Comparison of ENCODE assay signal across 7 cellular contexts in genomic region chr9:3528466-3528865, GRCh38. TPM values are rescaled to one million over a fixed set of nuclear protein-coding genes. Genes with fewer than 3 reads are reported as not detected.
DNase-seq lines count a peak whose midpoint lies in the region.

No MANE protein-coding gene starts in this region.

- H4K8ac ChIP-seq in neuronal stem cell (ENCODE audit: low read depth, low read length) = no peak overlapping the region

- H3K36me3 ChIP-seq in neuronal stem cell (replicated peaks in 1 of 2; ENCODE audit: control insufficient read depth in 2 of 2, insufficient read depth in 2 of 2, low read length in 2 of 2) = peaks cover 0 to 32% of the 10 kb centered on the region in 2 donors

- H3K4me1 ChIP-seq in neuronal stem cell (ENCODE audit: control insufficient read depth in 2 of 2, insufficient read depth in 1 of 2, low read depth in 1 of 2, low read length in 2 of 2) = peaks cover 3 to 7% of the 10 kb centered on the region in 2 donors

- H3K27ac ChIP-seq in neuronal stem cell (replicated peaks; ENCODE audit: low read length) = no peak overlapping the region

- WGBS in neuronal stem cell (ENCODE audit: extremely low coverage in 2 of 2, insufficient read length in 2 of 2, insufficient replicate concordance in 1 of 2), 2 donors = no CpG with 5 or more reads among the region's 7 CpGs

- H3K27ac Mint-ChIP-seq in IgD-negative memory B cell = peak overlapping the region; percentile 92 to 100 (median 99)
- H3K27ac Mint-ChIP-seq in T-helper 2 cell treated with Interferon-gamma antibody and Interleukin-4, amounts not matched to agents 5 μg/mL and 100 μg/mL, for 36 hours = peak overlapping the region; percentile 100

- peaks cover 2% of the 10 kb centered on the region for H3K36me3 Mint-ChIP-seq in IgD-negative memory B cell
- peaks cover 27% of the 10 kb centered on the region for H3K36me3 Mint-ChIP-seq in T-helper 2 cell treated with Interferon-gamma antibody and Interleukin-4, amounts not matched to agents 5 μg/mL and 100 μg/mL, for 36 hours (ENCODE audit: low read depth)

- H2BK5ac ChIP-seq in neuronal stem cell (ENCODE audit: low read length) = no peak overlapping the region

- H3K23ac ChIP-seq in neuronal stem cell (ENCODE audit: low read depth, low read length, poor library complexity) = no peak overlapping the region

- H3K79me1 ChIP-seq in neuronal stem cell (ENCODE audit: low read depth, low read length) = peaks cover 9% of the 10 kb centered on the region

- no peak overlapping the region for H2BK12ac ChIP-seq in neuronal stem cell (ENCODE audit: low read length)

- H3K4me1 Mint-ChIP-seq in IgD-negative memory B cell = peaks cover 20 to 37% (median 31%) of the 10 kb centered on the region in 3 donors
- H3K4me1 Mint-ChIP-seq in T-helper 2 cell treated with Interferon-gamma antibody and Interleukin-4, amounts not matched to agents 5 μg/mL and 100 μg/mL, for 36 hours (ENCODE audit: low read depth) = peaks cover 37% of the 10 kb centered on the region

- no peaks in the 10 kb centered on the region for H3K27me3 ChIP-seq in neuronal stem cell (ENCODE audit: control insufficient read depth in 3 of 3, insufficient read depth in 3 of 3, low read depth in 1 of 3, low read length in 3 of 3)

- no peaks in the 10 kb centered on the region for H3K9me3 Mint-ChIP-seq in IgD-negative memory B cell
- H3K9me3 Mint-ChIP-seq in T-helper 2 cell treated with Interferon-gamma antibody and Interleukin-4, amounts not matched to agents 5 μg/mL and 100 μg/mL, for 36 hours = no peaks in the 10 kb centered on the region

- H3K4me2 ChIP-seq in neuronal stem cell (ENCODE audit: insufficient read depth, low read length, poor library complexity, severe bottlenecking) = no peak overlapping the region

- H3K9me3 ChIP-seq in neuronal stem cell (replicated peaks in 1 of 2; ENCODE audit: control insufficient read depth in 2 of 2, insufficient read depth in 1 of 2, low read depth in 1 of 2, low read length in 2 of 2) = peaks cover 0 to 20% of the 10 kb centered on the region in 2 donors

- H2AFZ ChIP-seq in neuronal stem cell (ENCODE audit: low read length) = no peak overlapping the region

- peak overlapping the region; percentile 77 to 96 (median 88) for H3K4me3 Mint-ChIP-seq in IgD-negative memory B cell
- H3K4me3 Mint-ChIP-seq in T-helper 2 cell treated with Interferon-gamma antibody and Interleukin-4, amounts not matched to agents 5 μg/mL and 100 μg/mL, for 36 hours = peak overlapping the region; percentile 86

- no peak overlapping the region for H2BK120ac ChIP-seq in neuronal stem cell (ENCODE audit: low read depth, low read length)

- no peak overlapping the region for H3K9ac ChIP-seq in neuronal stem cell (ENCODE audit: low read depth, low read length, poor library complexity)

- DNase-seq in T-helper 2 cell treated with Interferon-gamma antibody and Interleukin-4, amounts not matched to agents 5 μg/mL and 100 μg/mL, for 36 hours (ENCODE audit: low spot score) = peak; percentile 72
- DNase-seq in central memory CD4-positive, alpha-beta T cell = peak; percentile 50
- DNase-seq in stimulated activated CD8-positive, alpha-beta memory T cell treated with anti-CD3 and anti-CD28 coated beads, Interleukin-12 subunit alpha, Interleukin-12 subunit beta, amount 100 ng/mL, for 1 hour (ENCODE audit: low read depth) = peak; percentile 37
- DNase-seq in AG08396 (ENCODE audit: low spot score) (no peak), neuronal stem cell (ENCODE audit: low spot score) (no peak), cerebellar cortex (ENCODE audit: low spot score) (no peak)

- H3K18ac ChIP-seq in neuronal stem cell (ENCODE audit: low read length) = no peak overlapping the region

- no peak overlapping the region for H3K14ac ChIP-seq in neuronal stem cell (ENCODE audit: low read length)

- no peak overlapping the region for H3K4ac ChIP-seq in neuronal stem cell (ENCODE audit: low read length)

- no peak overlapping the region for H4K91ac ChIP-seq in neuronal stem cell (ENCODE audit: low read depth, low read length, poor library complexity)

- H3K4me3 ChIP-seq in neuronal stem cell (ENCODE audit: low read length in 2 of 2) = no peak overlapping the region

- H2BK15ac ChIP-seq in neuronal stem cell (ENCODE audit: low read length) = no peak overlapping the region

- no peak overlapping the region for H2AK5ac ChIP-seq in neuronal stem cell (ENCODE audit: low read depth, low read length)

- no peaks in the 10 kb centered on the region for H3K27me3 Mint-ChIP-seq in IgD-negative memory B cell
- no peaks in the 10 kb centered on the region for H3K27me3 Mint-ChIP-seq in T-helper 2 cell treated with Interferon-gamma antibody and Interleukin-4, amounts not matched to agents 5 μg/mL and 100 μg/mL, for 36 hours (ENCODE audit: low read depth)

RNA-seq across cellular contexts. Expression of gene RFX3, which starts 2.7 kb away (rescaled TPM):
- polyA plus RNA-seq in IgD-negative memory B cell = 5.0 TPM
- polyA plus RNA-seq in neuronal stem cell (2013, experiment 1 of 2) = 15.3 TPM
- polyA plus RNA-seq in neuronal stem cell (2013, experiment 2 of 2) = 16.1 TPM

Comparison
In these comparisons a context has a peak if more than half of its experiments do, and no peak if none do; other contexts are left out.
1. DNase-seq: peak in T-helper 2 cell treated with Interferon-gamma antibody and Interleukin-4, amounts not matched to agents 5 μg/mL and 100 μg/mL, for 36 hours (single experiment), central memory CD4-positive, alpha-beta T cell (single experiment) and stimulated activated CD8-positive, alpha-beta memory T cell treated with anti-CD3 and anti-CD28 coated beads, Interleukin-12 subunit alpha, Interleukin-12 subunit beta, amount 100 ng/mL, for 1 hour (single experiment); none in AG08396 (single experiment), neuronal stem cell (single experiment) and cerebellar cortex (single experiment).